In the genomic region with DNA sequence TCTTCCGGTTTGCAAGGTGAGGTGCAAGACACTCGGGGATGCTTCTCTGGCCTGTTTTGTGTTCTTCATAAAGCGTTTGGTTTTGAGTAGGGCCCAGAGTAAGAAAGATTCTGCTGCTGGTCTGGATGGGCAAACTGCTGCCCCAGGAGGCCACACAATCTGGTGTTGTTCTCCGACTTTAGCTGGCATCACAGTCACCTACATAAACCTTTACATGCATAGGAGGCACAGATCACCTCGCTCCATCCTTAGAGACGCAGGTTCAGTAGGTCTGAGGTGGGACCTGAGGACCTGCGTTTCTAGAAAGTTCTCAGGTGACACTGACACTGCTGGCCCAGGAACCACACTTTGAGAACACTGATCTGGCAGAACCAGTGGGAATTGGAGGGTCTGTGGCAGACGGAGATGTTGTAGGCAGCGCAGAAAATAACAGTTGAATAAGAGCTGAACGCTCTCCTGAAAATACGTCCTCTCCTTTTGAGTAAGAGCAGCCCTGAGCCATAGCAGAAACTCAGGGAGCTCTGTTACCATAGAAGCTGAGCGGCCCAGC, we compare ENCODE assay signal across 27 cellular contexts. TPM values are rescaled to one million over a fixed set of nuclear protein-coding genes. Genes with fewer than 3 reads are reported as not detected.
DNase-seq lines count a peak whose midpoint lies in the region; ATAC-seq and TF ChIP-seq lines count a peak whose summit lies in the region.
"Had no signal": no experiment of that assay in that cellular context is flagged by ENCODE, and none has a peak within 500 bp of the region (broad histone marks: within the 10 kb centered on the region; RNA-seq: fewer than 3 reads in every experiment).

No MANE protein-coding gene starts in this region.

- H3K4me3 Mint-ChIP-seq in natural killer cell = peak overlapping the region; percentile 41
- H3K4me3 Mint-ChIP-seq: CD8-positive, alpha-beta T cell had no signal

- H3K4me1 ChIP-seq in stomach = peaks cover 13 to 23% (median 20%) of the 10 kb centered on the region in 4 donors

- H3K36me3 ChIP-seq in stomach = no peaks in the 10 kb centered on the region

- no peak overlapping the region for H3K27ac ChIP-seq in stomach
- H3K27ac ChIP-seq: 22Rv1 had no signal

- TF ChIP-seq EP300 in stomach (IDR thresholded peaks at IDR 0.05) = no peak

- 84 to 91% (median 85%) methylated on average over 12 of the region's 12 CpGs for whole genome bisulfite sequencing in stomach, 5 donors

- DNase-seq in activated CD8-positive, alpha-beta memory T cell treated with anti-CD3 and anti-CD28 coated beads for 24 hours = peak; percentile 57
- no peak for DNase-seq in activated CD8-positive, alpha-beta memory T cell treated with anti-CD3 and anti-CD28 coated beads, Interleukin-2, amount 50 U/mL, for 4 hours
- peak; percentile 40 for DNase-seq in activated CD8-positive, alpha-beta memory T cell treated with anti-CD3 and anti-CD28 coated beads, Interleukin-2, amount 50 U/mL, for 48 hours
- DNase-seq in natural killer cell (no peak), stomach (peak; percentile 7), left colon (no peak), NK-92 (lab: John Stamatoyannopoulos, UW; ENCODE audit: unreplicated experiment) (no peak), NCI-H345 treated with DMSO at 0.1 percent for 48 hours (lab: John Stamatoyannopoulos, UW; ENCODE audit: unreplicated experiment) (no peak)
- DNase-seq: ACHN, C1 segment of cervical spinal cord, Calu3, GDM1, GOT3, Karpas-422, MV-4-11, NCI-H1105 treated with DMSO at 0.1 percent for 48 hours, NCI-H2029 treated with DMSO at 0.1 percent for 48 hours, NCI-H226, NCI-H524, NCI-H774 had no signal

- intact Hi-C loops in natural killer cell (cut with micrococcal nuclease) = no loop called here
- intact Hi-C loops in stomach (cut with DNase I; ENCODE audit: low total_unique reads) = no loop called here
- intact Hi-C loops in left colon (cut with DNase I, micrococcal nuclease) = no loop called here

- H3K27me3 ChIP-seq in stomach = peaks cover 17 to 49% (median 30%) of the 10 kb centered on the region in 3 donors

- H3K27me3 Mint-ChIP-seq in natural killer cell (ENCODE audit: low read depth in 2 of 2) = peaks cover 27 to 30% of the 10 kb centered on the region in 2 donors

- TF ChIP-seq CTCF in natural killer cell (IDR thresholded peaks at IDR 0.05) = no peak
- no peak for TF ChIP-seq CTCF in stomach (IDR thresholded peaks at IDR 0.05)

- H3K4me3 ChIP-seq in stomach = no peak overlapping the region

- H3K27ac Mint-ChIP-seq in natural killer cell = no peak overlapping the region
- H3K27ac Mint-ChIP-seq: CD8-positive, alpha-beta T cell had no signal

- no peak for TF ChIP-seq POLR2A in stomach (IDR thresholded peaks at IDR 0.05)

- ATAC-seq in natural killer cell (no peak), left colon (no peak)
- ATAC-seq: HCT116 had no signal

- H3K36me3 Mint-ChIP-seq in natural killer cell = peaks cover 14% of the 10 kb centered on the region
- H3K36me3 Mint-ChIP-seq: CD8-positive, alpha-beta T cell had no signal

- H3K9me3 ChIP-seq in stomach = peaks cover 0 to 19% (median 15%) of the 10 kb centered on the region in 4 donors

- H3K4me1 Mint-ChIP-seq in natural killer cell = peaks cover 15 to 36% of the 10 kb centered on the region in 2 donors

- H3K9me3 Mint-ChIP-seq in natural killer cell = peaks cover 4% of the 10 kb centered on the region in 2 donors

RNA-seq across cellular contexts. Expression of a gene that starts 3.9 kb away (rescaled TPM):
- total RNA-seq in natural killer cell (not detected), stomach (not detected), left colon (not detected)
- polyA plus RNA-seq in stomach = under 1 TPM in 1 of 3 donors, not detected in 2; 0.05 TPM
- total RNA-seq: Calu3; CD8-positive, alpha-beta T cell; M059J; OCI-LY7; Right ventricle myocardium superior; SK-MEL-5 had no signal

Comparison
In these comparisons a context has a peak if more than half of its experiments do, and no peak if none do; other contexts are left out.
1. DNase-seq: peak in activated CD8-positive, alpha-beta memory T cell treated with anti-CD3 and anti-CD28 coated beads for 24 hours (single experiment), activated CD8-positive, alpha-beta memory T cell treated with anti-CD3 and anti-CD28 coated beads, Interleukin-2, amount 50 U/mL, for 48 hours (single experiment) and stomach (single experiment); none in activated CD8-positive, alpha-beta memory T cell treated with anti-CD3 and anti-CD28 coated beads, Interleukin-2, amount 50 U/mL, for 4 hours (single experiment), natural killer cell (single experiment), left colon (0 of 2), NK-92 (single experiment) and NCI-H345 treated with DMSO at 0.1 percent for 48 hours (single experiment).